In genomic region chr2:168552450-168552856, GRCh38 we compare ENCODE assay signal across 8 cellular contexts.
A peak's percentile ranks its signal among the peaks of the same experiment; 100 is the strongest.
DNase-seq lines count a peak whose midpoint lies in the region; ATAC-seq and FAIRE-seq lines count a peak whose summit lies in the region.

No MANE protein-coding gene starts in this region.

- H3K36me3 Mint-ChIP-seq in stimulated activated effector memory CD8-positive, alpha-beta T cell treated with anti-CD3 and anti-CD28 coated beads, Interleukin-12 subunit alpha, Interleukin-12 subunit beta, amount 100 ng/mL, for 72 hours = no peaks in the 10 kb centered on the region

- H3K9me3 Mint-ChIP-seq in stimulated activated effector memory CD8-positive, alpha-beta T cell treated with anti-CD3 and anti-CD28 coated beads, Interleukin-12 subunit alpha, Interleukin-12 subunit beta, amount 100 ng/mL, for 72 hours = no peaks in the 10 kb centered on the region

- H3K4me1 Mint-ChIP-seq in stimulated activated effector memory CD8-positive, alpha-beta T cell treated with anti-CD3 and anti-CD28 coated beads, Interleukin-12 subunit alpha, Interleukin-12 subunit beta, amount 100 ng/mL, for 72 hours = no peaks in the 10 kb centered on the region

- DNase-seq in MV-4-11 (lab: John Stamatoyannopoulos, UW) = peak; percentile 71
- peak; percentile 39 for DNase-seq in germinal center (ENCODE audit: low spot score)
- DNase-seq in activated CD4-positive, alpha-beta T cell treated with anti-CD3 and anti-CD28 coated beads for 4 hours = no peak
- DNase-seq in frontal cortex (ENCODE audit: low spot score in 2 of 2) = no peak
- DNase-seq in foreskin melanocyte = no peak
- no peak for DNase-seq in stimulated activated effector memory CD8-positive, alpha-beta T cell treated with anti-CD3 and anti-CD28 coated beads, Interleukin-12 subunit alpha, Interleukin-12 subunit beta, amount 100 ng/mL, for 72 hours (ENCODE audit: low spot score in 2 of 2)

- H3K27ac Mint-ChIP-seq in stimulated activated effector memory CD8-positive, alpha-beta T cell treated with anti-CD3 and anti-CD28 coated beads, Interleukin-12 subunit alpha, Interleukin-12 subunit beta, amount 100 ng/mL, for 72 hours = no peak overlapping the region

- ATAC-seq in GM18511 (IDR thresholded peaks at IDR 0.05; ENCODE audit: unreplicated experiment) = peak; percentile 100
- ATAC-seq in HG02623 (IDR thresholded peaks at IDR 0.05; ENCODE audit: unreplicated experiment) = peak; percentile 98
- ATAC-seq in stimulated activated effector memory CD8-positive, alpha-beta T cell treated with anti-CD3 and anti-CD28 coated beads, Interleukin-12 subunit alpha, Interleukin-12 subunit beta, amount 100 ng/mL, for 72 hours = no peak

- no peak for FAIRE-seq in frontal cortex (lab: Jason Lieb, UNC)

- no peak overlapping the region for H3K4me3 Mint-ChIP-seq in stimulated activated effector memory CD8-positive, alpha-beta T cell treated with anti-CD3 and anti-CD28 coated beads, Interleukin-12 subunit alpha, Interleukin-12 subunit beta, amount 100 ng/mL, for 72 hours

Comparison
In these comparisons a context has a peak if more than half of its experiments do, and no peak if none do; other contexts are left out.
1. DNase-seq: peak in MV-4-11 (single experiment) and germinal center (single experiment); none in activated CD4-positive, alpha-beta T cell treated with anti-CD3 and anti-CD28 coated beads for 4 hours (0 of 2), frontal cortex (0 of 2), foreskin melanocyte (single experiment) and stimulated activated effector memory CD8-positive, alpha-beta T cell treated with anti-CD3 and anti-CD28 coated beads, Interleukin-12 subunit alpha, Interleukin-12 subunit beta, amount 100 ng/mL, for 72 hours (0 of 2).